In the genomic region with DNA sequence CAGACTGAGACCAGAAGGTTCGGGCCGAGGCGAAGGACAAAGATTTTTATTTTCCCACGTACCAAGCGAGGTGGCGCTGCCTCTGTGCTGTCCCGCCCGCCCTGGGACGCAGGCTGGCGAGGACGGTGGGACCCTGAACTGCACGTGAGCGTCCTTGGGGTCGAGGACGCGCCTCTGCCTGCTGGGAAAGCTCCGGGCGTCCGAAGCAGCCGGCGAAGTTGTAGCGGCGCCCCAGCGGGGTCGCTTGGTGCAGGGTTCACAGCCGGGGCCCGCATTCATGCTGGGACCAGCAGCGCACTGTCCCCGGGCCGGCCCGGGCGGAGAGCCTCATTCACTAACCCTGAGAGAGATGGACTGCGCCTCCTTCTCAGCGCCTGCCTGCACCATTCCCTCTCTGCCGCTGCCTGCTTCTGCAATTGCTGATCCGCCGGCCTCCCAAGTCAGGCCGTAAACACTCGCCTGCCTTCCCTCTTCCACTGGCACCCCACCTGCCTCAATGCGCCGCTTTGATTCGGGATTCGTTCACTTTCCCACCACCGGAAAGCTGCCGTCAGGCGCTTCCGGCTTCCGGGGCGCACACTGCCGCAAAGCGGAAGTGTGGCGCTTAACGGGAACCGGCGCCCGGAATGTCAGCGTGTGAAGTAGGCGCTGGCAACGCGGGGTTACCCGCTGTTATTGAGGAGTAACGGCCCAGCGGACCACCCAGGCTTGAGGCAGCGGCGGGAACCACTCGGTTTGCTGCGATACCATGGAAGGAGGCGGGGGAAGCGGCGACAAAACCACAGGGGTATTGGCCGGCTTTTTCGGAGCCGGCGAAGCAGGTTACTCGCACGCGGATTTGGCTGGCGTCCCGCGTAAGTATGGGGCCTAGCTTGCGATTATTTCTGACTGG, we compare ENCODE assay signal across 8 cellular contexts.
DNase-seq lines count a peak whose midpoint lies in the region; ATAC-seq and TF ChIP-seq lines count a peak whose summit lies in the region.
"Not testable (repeated sequence)": the region's sequence is repeated elsewhere in the genome, so short reads cannot be mapped to it uniquely, and the experiment has no call there.

Gene PARG (minus strand): TSS at position 581 of the 892 bp plus-strand sequence. CDS start 302 bp downstream, at position 279.
A gene with protein sequence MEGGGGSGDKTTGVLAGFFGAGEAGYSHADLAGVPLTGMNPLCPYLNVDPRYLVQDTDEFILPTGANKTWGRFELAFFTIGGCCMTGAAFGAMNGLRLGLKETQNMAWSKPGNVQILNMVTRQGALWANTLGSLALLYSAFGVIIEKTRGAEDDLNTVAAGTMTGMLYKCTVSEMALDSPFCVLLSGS (plus strand): TSS at position 607 of the 892 bp plus-strand sequence. CDS start 142 bp downstream, at position 749.

- H3K4me3 ChIP-seq in AG10803 (ENCODE audit: low read length) = peak within 1 kb of the TSS; percentile 78

- DNase-seq in AG10803 (ENCODE audit: low read depth) (peak; percentile 75), NCI-H345 treated with DMSO at 0.1 percent for 48 hours (lab: John Stamatoyannopoulos, UW; ENCODE audit: unreplicated experiment) (peak; percentile 15), cerebellar cortex (ENCODE audit: low spot score) (peak; percentile 79), islet precursor cell (peak; percentile 89)
- DNase-seq in activated CD4-positive, alpha-beta T cell treated with anti-CD3 and anti-CD28 coated beads for 1 hour = peak; percentile 73
- peak; percentile 63 to 69 for DNase-seq in stimulated activated CD4-positive, alpha-beta T cell treated with anti-CD3 and anti-CD28 coated beads, Interleukin-12 subunit alpha, Interleukin-12 subunit beta, amount 100 ng/mL, for 24 hours (ENCODE audit: low read depth in 2 of 2)

- TF ChIP-seq CTCF in AG10803 (conservative IDR thresholded peaks at IDR 0.05; ENCODE audit: low read length) = not testable (repeated sequence)

- ATAC-seq in GM19035 (IDR thresholded peaks at IDR 0.05; ENCODE audit: unreplicated experiment) (peak; percentile 67), HG03196 (IDR thresholded peaks at IDR 0.05; ENCODE audit: unreplicated experiment) (peak; percentile 72)

Comparison
In these comparisons a context has a peak if more than half of its experiments do, and no peak if none do; other contexts are left out.
1. Peak in every context shown above with its lines: DNase-seq, ATAC-seq and H3K4me3 ChIP-seq.
2. DNase-seq: peak in every context shown above with its lines; median percentile 89 in islet precursor cell; 79 in cerebellar cortex; 75 in AG10803; 73 in activated CD4-positive, alpha-beta T cell treated with anti-CD3 and anti-CD28 coated beads for 1 hour; 66 in stimulated activated CD4-positive, alpha-beta T cell treated with anti-CD3 and anti-CD28 coated beads, Interleukin-12 subunit alpha, Interleukin-12 subunit beta, amount 100 ng/mL, for 24 hours; 15 in NCI-H345 treated with DMSO at 0.1 percent for 48 hours.